Comparison of ENCODE assay signal across 1 cellular context in genomic region chr7:23418046-23418445, GRCh38.
TF ChIP-seq lines count a peak whose summit lies in the region.

No MANE protein-coding gene starts in this region.

TF ChIP-seq in IMR-90, 13 proteins besides CTCF, POLR2A, EP300 and RAD21 (continued from another document):
- TF ChIP-seq ELK1 (IDR thresholded peaks at IDR 0.05; ENCODE audit: borderline replicate concordance, low read depth, low read length) (no peak), CHD1 (IDR thresholded peaks at IDR 0.05; ENCODE audit: low read depth, low read length) (no peak), MAZ (IDR thresholded peaks at IDR 0.05; ENCODE audit: borderline replicate concordance, low read depth, low read length) (no peak), BHLHE40 (IDR thresholded peaks at IDR 0.05; ENCODE audit: low read depth, low read length) (no peak), SMC3 (IDR thresholded peaks at IDR 0.05; ENCODE audit: low read depth, low read length) (no peak), MXI1 (IDR thresholded peaks at IDR 0.05; ENCODE audit: borderline replicate concordance, low read depth, low read length) (no peak), CEBPB (IDR thresholded peaks at IDR 0.05; ENCODE audit: low read depth, low read length) (peak; percentile 94), FOS (IDR thresholded peaks at IDR 0.05; ENCODE audit: low read depth, low read length) (0 out of 2 replicates have a peak, but pooled peaks have one; percentile 7)
